ENCODE assay signal across 22 cellular contexts in genomic region chr15:83732770-83733169, GRCh38.
"Had no signal": no experiment of that assay in that cellular context is flagged by ENCODE, and none has a peak within 500 bp of the region (broad histone marks: within the 10 kb centered on the region; RNA-seq: fewer than 3 reads in every experiment).

No MANE protein-coding gene starts in this region.

- H3K4me1 ChIP-seq: gastroesophageal sphincter, lower lobe of right lung, parathyroid adenoma, thyroid gland, vagina had no signal

- H3K4me1 Mint-ChIP-seq: activated B cell treated with CpG ODN at 0.5 μM for 24 hours; naive thymus-derived CD8-positive, alpha-beta T cell; stimulated activated naive B cell treated with anti-CD40 and anti-IgM and Interleukin-4, amounts not matched to agents 10 μg/mL and 1 μg/mL and 100 μg/mL, for 72 hours had no signal

- H3K27me3 ChIP-seq: brain microvascular endothelial cell, gastroesophageal sphincter, neutrophil, thyroid gland, vagina had no signal

- DNase-seq: activated B cell treated with CpG ODN at 0.5 μM for 24 hours; activated CD4-positive, alpha-beta T cell treated with anti-CD3 and anti-CD28 coated beads for 48 hours; activated CD8-positive, alpha-beta memory T cell treated with anti-CD3 and anti-CD28 coated beads, Interleukin-2, amount 50 U/mL, for 4 hours; activated CD8-positive, alpha-beta T cell treated with anti-CD3 and anti-CD28 coated beads for 36 hours; activated gamma-delta T cell treated with Interleukin-2 at 50 U/mL for 16 hours; activated T-cell treated with anti-CD3 and anti-CD28 coated beads, Interleukin-2, amount 50 U/mL, for 48 hours; amygdala; cerebellar nuclear complex; effector memory CD4-positive, alpha-beta T cell; left colon; lower lobe of right lung; naive thymus-derived CD8-positive, alpha-beta T cell; stimulated activated CD4-positive, alpha-beta T cell treated with anti-CD3 and anti-CD28 coated beads, Interleukin-15, amount 100 ng/mL, for 24 hours; stimulated activated CD4-positive, alpha-beta T cell treated with anti-CD3 and anti-CD28 coated beads, Interleukin-4, amount 100 ng/mL, for 1 hour; stimulated activated naive B cell treated with anti-CD40 and anti-IgM and Interleukin-4, amounts not matched to agents 10 μg/mL and 1 μg/mL and 100 μg/mL, for 72 hours; thyroid gland had no signal

- H2AFZ ChIP-seq: parathyroid adenoma had no signal

- H3K9ac ChIP-seq: parathyroid adenoma had no signal

- ATAC-seq: activated CD8-positive, alpha-beta T cell treated with anti-CD3 and anti-CD28 coated beads for 36 hours; gastroesophageal sphincter; left colon; lower lobe of right lung; naive thymus-derived CD8-positive, alpha-beta T cell; stimulated activated naive B cell treated with anti-CD40 and anti-IgM and Interleukin-4, amounts not matched to agents 10 μg/mL and 1 μg/mL and 100 μg/mL, for 72 hours had no signal

- H3K27ac Mint-ChIP-seq: activated B cell treated with CpG ODN at 0.5 μM for 24 hours; activated CD8-positive, alpha-beta T cell treated with anti-CD3 and anti-CD28 coated beads for 36 hours; activated naive CD8-positive, alpha-beta T cell; naive thymus-derived CD8-positive, alpha-beta T cell; stimulated activated naive B cell treated with anti-CD40 and anti-IgM and Interleukin-4, amounts not matched to agents 10 μg/mL and 1 μg/mL and 100 μg/mL, for 72 hours had no signal

- H3K4me3 ChIP-seq: gastroesophageal sphincter, lower lobe of right lung, thyroid gland, vagina had no signal

- H3K9me3 ChIP-seq: gastroesophageal sphincter, lower lobe of right lung, neutrophil, thyroid gland, vagina had no signal

- H3K9me3 Mint-ChIP-seq: activated B cell treated with CpG ODN at 0.5 μM for 24 hours had no signal

- H3K4me3 Mint-ChIP-seq: activated B cell treated with CpG ODN at 0.5 μM for 24 hours; activated CD8-positive, alpha-beta T cell treated with anti-CD3 and anti-CD28 coated beads for 36 hours; activated naive CD8-positive, alpha-beta T cell; naive thymus-derived CD8-positive, alpha-beta T cell; stimulated activated naive B cell treated with anti-CD40 and anti-IgM and Interleukin-4, amounts not matched to agents 10 μg/mL and 1 μg/mL and 100 μg/mL, for 72 hours had no signal

- H3K36me3 Mint-ChIP-seq: activated naive CD8-positive, alpha-beta T cell; naive thymus-derived CD8-positive, alpha-beta T cell; stimulated activated naive B cell treated with anti-CD40 and anti-IgM and Interleukin-4, amounts not matched to agents 10 μg/mL and 1 μg/mL and 100 μg/mL, for 72 hours had no signal

- H3K36me3 ChIP-seq: brain microvascular endothelial cell, gastroesophageal sphincter, lower lobe of right lung, neutrophil, thyroid gland, vagina had no signal

- H3K27ac ChIP-seq: brain microvascular endothelial cell, gastroesophageal sphincter, lower lobe of right lung, neutrophil, parathyroid adenoma, thyroid gland, vagina had no signal
